Comparison of ENCODE assay signal across 1 cellular context in the genomic region with DNA sequence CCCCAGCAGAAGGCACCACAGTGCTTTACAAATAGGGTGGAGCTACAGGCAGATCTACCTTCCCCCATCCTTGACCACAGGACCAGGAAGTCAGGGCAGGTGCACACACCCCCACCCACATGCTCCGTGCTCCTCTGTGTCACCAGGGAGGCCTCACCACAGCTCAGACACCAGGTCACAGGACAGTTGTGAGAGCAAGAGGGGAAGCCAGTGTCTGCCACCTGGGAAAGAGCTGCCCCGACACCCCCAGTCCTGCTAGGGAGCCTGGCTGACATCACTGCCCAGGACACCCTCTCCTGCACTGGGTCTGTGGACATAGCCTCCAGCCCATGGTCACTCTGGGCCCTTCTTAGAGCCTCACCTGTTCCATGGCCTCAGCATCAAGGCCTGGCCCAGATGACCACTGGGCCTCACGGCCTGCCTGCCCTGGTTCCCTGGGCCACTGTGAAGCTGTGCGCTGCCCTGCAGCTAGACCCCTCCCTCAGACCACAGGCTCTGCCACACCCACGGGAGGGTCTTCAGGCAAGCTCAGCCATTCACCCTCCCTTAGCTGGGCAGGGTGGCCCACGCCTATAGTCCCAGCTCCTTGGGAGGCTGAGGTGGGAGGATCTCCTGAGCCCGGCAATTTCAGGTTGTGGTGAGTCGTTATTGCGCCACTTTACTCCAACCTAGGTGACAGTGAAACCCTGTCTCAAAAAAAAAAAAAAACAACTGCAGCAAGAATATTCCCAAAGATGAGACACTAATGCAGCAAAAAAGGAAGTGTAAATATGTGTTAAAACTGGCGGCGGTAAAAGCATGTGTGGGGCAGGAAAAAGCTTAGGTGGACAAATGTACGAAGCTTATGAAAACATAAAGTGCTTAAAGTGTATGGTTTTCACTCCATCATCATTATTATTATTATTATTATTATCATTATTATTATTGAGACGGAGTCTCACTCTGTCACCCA.
TF ChIP-seq lines count a peak whose summit lies in the region.

No MANE protein-coding gene starts in this region.

TF ChIP-seq in K562, 482 proteins besides CTCF, POLR2A, EP300 and RAD21 (continued from another document):
- TF ChIP-seq ETV6 (IDR thresholded peaks at IDR 0.05; ENCODE audit: borderline replicate concordance in 1 of 2, low read depth in 2 of 2, low read length in 1 of 2) (no peak), ETV6 (CRISPR knock-in tag; IDR thresholded peaks at IDR 0.05; ENCODE audit: borderline replicate concordance) (no peak), ZNF263 (CRISPR knock-in tag; IDR thresholded peaks at IDR 0.05; ENCODE audit: borderline replicate concordance) (peak; percentile 61; the same call in 1 of the 2 replicates)
